13 cellular contexts compared by ENCODE assay signal in the genomic region with DNA sequence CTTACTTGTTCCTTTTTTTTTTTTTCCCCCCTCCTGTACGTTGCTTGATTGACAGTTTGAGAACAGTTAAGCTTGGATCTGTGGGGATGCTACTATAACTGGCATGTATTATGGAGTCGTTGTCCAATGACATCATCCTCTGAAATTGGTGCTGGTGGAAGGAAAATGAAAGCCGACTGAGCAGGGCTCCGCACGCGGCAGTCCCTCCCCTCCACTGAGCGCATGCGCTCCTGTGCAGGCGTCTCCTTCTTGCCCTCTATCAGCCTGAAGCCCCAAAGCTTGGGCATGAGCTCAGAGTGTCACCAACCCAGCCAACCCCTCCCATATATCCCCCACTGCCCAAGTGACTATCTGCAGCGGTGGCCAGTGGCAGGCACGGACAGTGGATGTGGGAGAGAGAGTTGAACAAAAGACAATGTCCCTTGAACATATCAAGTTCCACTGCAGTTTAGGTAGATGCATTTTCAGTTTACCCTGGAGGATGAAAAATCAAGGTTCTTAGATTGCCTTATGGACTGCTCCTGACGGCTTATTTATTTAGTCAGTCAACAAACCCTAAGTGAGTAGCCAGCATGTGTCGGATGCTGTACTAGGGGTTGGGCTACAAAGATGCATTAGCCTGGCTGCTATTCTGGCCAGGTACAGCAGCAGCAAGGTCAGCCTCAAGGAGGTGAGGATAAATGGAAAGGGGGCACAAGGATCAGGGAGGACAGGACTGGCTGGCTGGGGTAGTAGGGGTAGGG.
DNase-seq lines count a peak whose midpoint lies in the region; ATAC-seq and TF ChIP-seq lines count a peak whose summit lies in the region.
"Had no signal": no experiment of that assay in that cellular context is flagged by ENCODE, and none has a peak within 500 bp of the region (broad histone marks: within the 10 kb centered on the region; RNA-seq: fewer than 3 reads in every experiment).

No MANE protein-coding gene starts in this region.

- H3K27ac ChIP-seq in coronary artery = peak overlapping the region; percentile 63 to 84
- H3K27ac ChIP-seq: neural progenitor cell had no signal

- H3K4me3 ChIP-seq in coronary artery = peak overlapping the region; percentile 16
- H3K4me3 ChIP-seq: neural progenitor cell had no signal

- DNase-seq in C1 segment of cervical spinal cord (lab: John Stamatoyannopoulos, UW) = peak in 12 of 14 donors; percentile 25 to 87 (median 67)
- DNase-seq in coronary artery (ENCODE audit: low spot score) = no peak
- peak; percentile 82 for DNase-seq in inferior parietal cortex (ENCODE audit: extremely low spot score)
- DNase-seq in putamen (ENCODE audit: low spot score) = peak; percentile 97
- DNase-seq in activated CD4-positive, alpha-beta T cell treated with anti-CD3 and anti-CD28 coated beads, Interleukin-2, amount 50 U/mL, for 48 hours = no peak
- no peak for DNase-seq in CD1c-positive myeloid dendritic cell (ENCODE audit: extremely low spot score)
- no peak for DNase-seq in SW 1271 (lab: John Stamatoyannopoulos, UW)
- DNase-seq: activated CD8-positive, alpha-beta T cell treated with anti-CD3 and anti-CD28 coated beads, Interleukin-2, amount 10 ng/mL, durations not matched to agents 7 days and 5 days; DMS79 treated with DMSO at 0.1 percent for 48 hours; endodermal cell; OCI-M1 had no signal

- no peak for ATAC-seq in GM18861 (IDR thresholded peaks at IDR 0.05; ENCODE audit: unreplicated experiment)
- ATAC-seq: activated CD8-positive, alpha-beta T cell treated with anti-CD3 and anti-CD28 coated beads, Interleukin-2, amount 10 ng/mL, durations not matched to agents 7 days and 5 days had no signal

- TF ChIP-seq CTCF in coronary artery (IDR thresholded peaks at IDR 0.05) = no peak

Comparison
In these comparisons a context has a peak if more than half of its experiments do, and no peak if none do; other contexts are left out.
1. DNase-seq: peak in C1 segment of cervical spinal cord (12 of 14), inferior parietal cortex (single experiment) and putamen (single experiment); none in coronary artery (single experiment), activated CD4-positive, alpha-beta T cell treated with anti-CD3 and anti-CD28 coated beads, Interleukin-2, amount 50 U/mL, for 48 hours (0 of 2), CD1c-positive myeloid dendritic cell (single experiment) and SW 1271 (0 of 2).